In the genomic region with DNA sequence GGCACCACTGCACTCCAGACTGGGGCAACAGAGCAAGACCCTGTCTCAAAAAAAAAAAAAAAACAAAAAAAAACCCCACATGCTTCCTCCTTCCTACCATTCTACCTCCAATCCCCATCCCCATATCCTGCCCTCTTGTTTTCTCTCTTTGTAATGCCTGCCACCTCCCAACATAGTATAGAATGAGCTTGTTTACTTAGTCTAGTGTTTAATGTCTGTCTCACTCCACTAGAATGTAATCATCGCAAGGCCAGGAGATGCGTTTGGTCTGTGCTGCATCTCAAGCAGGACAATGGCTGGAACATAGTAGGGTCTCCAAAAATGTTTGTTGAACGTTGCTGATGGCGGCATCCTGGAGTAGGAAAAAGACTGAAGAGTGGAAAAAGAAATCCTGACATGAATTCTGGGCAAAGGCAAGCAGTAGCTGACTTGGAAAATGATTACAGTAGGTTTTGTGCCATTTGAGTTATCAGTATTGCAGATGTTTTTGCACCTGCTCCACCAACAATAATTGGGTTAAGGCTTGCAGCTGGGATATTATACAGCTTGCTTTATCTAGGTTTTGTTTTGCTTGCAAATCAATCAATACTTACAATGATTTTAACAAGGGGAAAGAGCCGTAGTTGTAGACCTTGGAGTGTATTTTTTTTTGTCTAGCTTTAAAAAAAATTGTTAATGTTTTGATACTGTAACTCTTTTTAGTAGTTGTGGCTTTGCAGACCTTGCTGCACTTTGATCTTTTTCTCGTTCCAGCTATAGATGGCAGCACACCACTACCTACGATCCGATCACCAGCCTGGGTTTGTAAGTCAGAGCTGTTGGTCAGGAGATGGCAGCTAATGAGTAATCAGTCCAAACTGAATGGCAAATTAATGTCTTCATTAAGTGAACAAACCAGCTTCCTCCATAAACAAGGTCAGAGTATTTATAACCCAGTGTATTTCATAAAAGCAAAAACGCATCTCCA, we compare ENCODE assay signal across 1 cellular context.
TF ChIP-seq lines count a peak whose summit lies in the region.

No MANE protein-coding gene starts in this region.

TF ChIP-seq in GM23338, 12 proteins besides CTCF, POLR2A, EP300 and RAD21 (continued from another document):
- TF ChIP-seq ZNF462 (CRISPR knock-in tag; IDR thresholded peaks at IDR 0.05), result no peak
- no peak for TF ChIP-seq EZH2 (IDR thresholded peaks at IDR 0.05; ENCODE audit: low read depth, unreplicated experiment)
- TF ChIP-seq, protein P1, sequence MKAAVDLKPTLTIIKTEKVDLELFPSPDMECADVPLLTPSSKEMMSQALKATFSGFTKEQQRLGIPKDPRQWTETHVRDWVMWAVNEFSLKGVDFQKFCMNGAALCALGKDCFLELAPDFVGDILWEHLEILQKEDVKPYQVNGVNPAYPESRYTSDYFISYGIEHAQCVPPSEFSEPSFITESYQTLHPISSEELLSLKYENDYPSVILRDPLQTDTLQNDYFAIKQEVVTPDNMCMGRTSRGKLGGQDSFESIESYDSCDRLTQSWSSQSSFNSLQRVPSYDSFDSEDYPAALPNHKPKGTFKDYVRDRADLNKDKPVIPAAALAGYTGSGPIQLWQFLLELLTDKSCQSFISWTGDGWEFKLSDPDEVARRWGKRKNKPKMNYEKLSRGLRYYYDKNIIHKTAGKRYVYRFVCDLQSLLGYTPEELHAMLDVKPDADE (IDR thresholded peaks at IDR 0.05), result no peak
- no peak for TF ChIP-seq POLR2AphosphoS5 (IDR thresholded peaks at IDR 0.05; ENCODE audit: low read depth)
- no peak for TF ChIP-seq EZH2phosphoT487 (IDR thresholded peaks at IDR 0.05; ENCODE audit: unreplicated experiment)
- TF ChIP-seq ZNF114 (CRISPR knock-in tag; IDR thresholded peaks at IDR 0.05), result no peak
